8 cellular contexts compared by ENCODE assay signal in the genomic region with DNA sequence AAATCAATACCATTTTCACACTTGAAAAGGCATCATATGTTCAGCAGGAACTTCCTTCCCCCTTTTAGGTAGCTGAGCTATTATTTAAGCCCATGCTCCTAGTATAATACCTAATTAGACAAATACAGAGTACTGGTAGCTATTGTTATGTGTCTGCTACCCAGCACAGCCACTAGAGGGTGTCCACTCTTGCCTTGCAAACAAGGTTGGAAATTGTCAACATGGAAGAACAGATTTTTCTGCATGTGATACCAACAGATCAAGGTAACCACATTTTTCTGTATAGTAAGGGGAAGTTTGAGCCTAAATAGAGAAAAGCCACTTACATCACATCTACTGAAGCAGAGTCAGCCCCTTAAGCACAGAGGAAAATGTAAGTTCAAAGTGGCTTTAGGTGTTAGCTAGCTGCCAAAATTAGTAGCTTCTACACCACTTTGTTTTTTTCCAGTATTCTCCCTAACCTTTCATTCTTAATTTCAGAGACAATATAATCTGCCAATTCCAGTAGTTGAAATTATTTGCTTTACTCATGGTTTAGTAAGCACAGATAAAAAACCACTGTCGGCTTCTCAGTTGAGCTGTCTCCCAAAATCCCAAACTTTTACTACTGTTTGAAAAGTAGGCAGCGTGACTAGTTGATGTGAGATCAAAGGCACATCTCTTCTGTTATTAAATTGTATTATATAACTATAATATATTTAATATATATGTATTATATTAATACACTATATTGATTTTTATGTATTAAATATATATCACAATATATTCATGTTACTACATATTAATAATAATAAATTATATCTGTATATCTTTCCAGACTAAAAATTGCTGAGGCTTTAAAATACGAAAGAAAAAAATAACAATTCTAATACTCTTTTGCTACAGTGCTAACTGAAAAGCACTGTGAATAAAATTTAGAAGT.
DNase-seq lines count a peak whose midpoint lies in the region; ATAC-seq, FAIRE-seq and TF ChIP-seq lines count a peak whose summit lies in the region.

No MANE protein-coding gene starts in this region.

- peak; percentile 80 for FAIRE-seq in H54 (lab: Jason Lieb, UNC)

- no peak for TF ChIP-seq POLR2A in H54 (IDR thresholded peaks at IDR 0.05; ENCODE audit: low read depth, low read length)

- no peaks in the 10 kb centered on the region for H3K79me2 ChIP-seq in KMS-11 (ENCODE audit: insufficient read depth, low read depth)

- no peaks in the 10 kb centered on the region for H3K36me3 ChIP-seq in KMS-11 (ENCODE audit: insufficient read depth)

- H3K27ac ChIP-seq in KMS-11: no peak overlapping the region

- DNase-seq in activated effector memory CD4-positive, alpha-beta T cell treated with anti-CD3 and anti-CD28 coated beads, Interleukin-2, amount 50 U/mL, for 16 hours: peak; percentile 73
- DNase-seq in activated effector memory CD4-positive, alpha-beta T cell treated with Interleukin-2 at 50 U/mL for 16 hours: no peak
- DNase-seq in H54 (ENCODE audit: insufficient read length, low spot score) (no peak), brain pericyte (ENCODE audit: low read depth, low spot score) (peak; percentile 55), iris pigment epithelial cell (ENCODE audit: low read depth) (peak; percentile 87)
- DNase-seq in stimulated activated CD4-positive, alpha-beta T cell treated with anti-CD3 and anti-CD28 coated beads, Interleukin-2, amount 100 ng/mL, for 48 hours: peak; percentile 25 to 34

- peak; percentile 95 for TF ChIP-seq CTCF in KMS-11 (conservative IDR thresholded peaks at IDR 0.05; ENCODE audit: low read depth, low read length)

- peak; percentile 96 for ATAC-seq in SK-N-SH treated with all-trans-retinoic acid at 6 μM for 48 hours

- H4K20me1 ChIP-seq in KMS-11 (ENCODE audit: insufficient read depth): no peaks in the 10 kb centered on the region

- no peak overlapping the region for H3K4me2 ChIP-seq in KMS-11

- H3K4me3 ChIP-seq in KMS-11 (IDR thresholded peaks at IDR 0.05; ENCODE audit: insufficient read depth, low read depth, low read length): no peak overlapping the region

- no peaks in the 10 kb centered on the region for H3K27me3 ChIP-seq in KMS-11 (ENCODE audit: insufficient read depth, low read depth)

- no peak overlapping the region for H2AFZ ChIP-seq in KMS-11 (ENCODE audit: low read depth)

- H3K9ac ChIP-seq in KMS-11: no peak overlapping the region

- H3K4me1 ChIP-seq in KMS-11 (ENCODE audit: low read depth, poor library complexity, severe bottlenecking): peaks cover 4% of the 10 kb centered on the region

TF ChIP-seq in SK-N-SH treated with all-trans-retinoic acid at 6 μM for 48 hours, 23 proteins besides CTCF, POLR2A, EP300 and RAD21:
- no peak for TF ChIP-seq TOX (CRISPR knock-in tag; IDR thresholded peaks at IDR 0.05; ENCODE audit: borderline replicate concordance)
- no peak for TF ChIP-seq PPARA (CRISPR knock-in tag; IDR thresholded peaks at IDR 0.05; ENCODE audit: borderline replicate concordance)
- no peak for TF ChIP-seq BACH2 (CRISPR knock-in tag; IDR thresholded peaks at IDR 0.05; ENCODE audit: borderline replicate concordance)
- TF ChIP-seq, protein P1, sequence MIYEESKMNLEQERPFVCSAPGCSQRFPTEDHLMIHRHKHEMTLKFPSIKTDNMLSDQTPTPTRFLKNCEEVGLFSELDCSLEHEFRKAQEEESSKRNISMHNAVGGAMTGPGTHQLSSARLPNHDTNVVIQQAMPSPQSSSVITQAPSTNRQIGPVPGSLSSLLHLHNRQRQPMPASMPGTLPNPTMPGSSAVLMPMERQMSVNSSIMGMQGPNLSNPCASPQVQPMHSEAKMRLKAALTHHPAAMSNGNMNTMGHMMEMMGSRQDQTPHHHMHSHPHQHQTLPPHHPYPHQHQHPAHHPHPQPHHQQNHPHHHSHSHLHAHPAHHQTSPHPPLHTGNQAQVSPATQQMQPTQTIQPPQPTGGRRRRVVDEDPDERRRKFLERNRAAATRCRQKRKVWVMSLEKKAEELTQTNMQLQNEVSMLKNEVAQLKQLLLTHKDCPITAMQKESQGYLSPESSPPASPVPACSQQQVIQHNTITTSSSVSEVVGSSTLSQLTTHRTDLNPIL (CRISPR knock-in tag; IDR thresholded peaks at IDR 0.05; ENCODE audit: low read depth): no peak
- TF ChIP-seq, protein P2, sequence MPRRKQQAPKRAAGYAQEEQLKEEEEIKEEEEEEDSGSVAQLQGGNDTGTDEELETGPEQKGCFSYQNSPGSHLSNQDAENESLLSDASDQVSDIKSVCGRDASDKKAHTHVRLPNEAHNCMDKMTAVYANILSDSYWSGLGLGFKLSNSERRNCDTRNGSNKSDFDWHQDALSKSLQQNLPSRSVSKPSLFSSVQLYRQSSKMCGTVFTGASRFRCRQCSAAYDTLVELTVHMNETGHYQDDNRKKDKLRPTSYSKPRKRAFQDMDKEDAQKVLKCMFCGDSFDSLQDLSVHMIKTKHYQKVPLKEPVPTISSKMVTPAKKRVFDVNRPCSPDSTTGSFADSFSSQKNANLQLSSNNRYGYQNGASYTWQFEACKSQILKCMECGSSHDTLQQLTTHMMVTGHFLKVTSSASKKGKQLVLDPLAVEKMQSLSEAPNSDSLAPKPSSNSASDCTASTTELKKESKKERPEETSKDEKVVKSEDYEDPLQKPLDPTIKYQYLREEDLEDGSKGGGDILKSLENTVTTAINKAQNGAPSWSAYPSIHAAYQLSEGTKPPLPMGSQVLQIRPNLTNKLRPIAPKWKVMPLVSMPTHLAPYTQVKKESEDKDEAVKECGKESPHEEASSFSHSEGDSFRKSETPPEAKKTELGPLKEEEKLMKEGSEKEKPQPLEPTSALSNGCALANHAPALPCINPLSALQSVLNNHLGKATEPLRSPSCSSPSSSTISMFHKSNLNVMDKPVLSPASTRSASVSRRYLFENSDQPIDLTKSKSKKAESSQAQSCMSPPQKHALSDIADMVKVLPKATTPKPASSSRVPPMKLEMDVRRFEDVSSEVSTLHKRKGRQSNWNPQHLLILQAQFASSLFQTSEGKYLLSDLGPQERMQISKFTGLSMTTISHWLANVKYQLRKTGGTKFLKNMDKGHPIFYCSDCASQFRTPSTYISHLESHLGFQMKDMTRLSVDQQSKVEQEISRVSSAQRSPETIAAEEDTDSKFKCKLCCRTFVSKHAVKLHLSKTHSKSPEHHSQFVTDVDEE (CRISPR knock-in tag; IDR thresholded peaks at IDR 0.05): no peak
- TF ChIP-seq, protein P3, sequence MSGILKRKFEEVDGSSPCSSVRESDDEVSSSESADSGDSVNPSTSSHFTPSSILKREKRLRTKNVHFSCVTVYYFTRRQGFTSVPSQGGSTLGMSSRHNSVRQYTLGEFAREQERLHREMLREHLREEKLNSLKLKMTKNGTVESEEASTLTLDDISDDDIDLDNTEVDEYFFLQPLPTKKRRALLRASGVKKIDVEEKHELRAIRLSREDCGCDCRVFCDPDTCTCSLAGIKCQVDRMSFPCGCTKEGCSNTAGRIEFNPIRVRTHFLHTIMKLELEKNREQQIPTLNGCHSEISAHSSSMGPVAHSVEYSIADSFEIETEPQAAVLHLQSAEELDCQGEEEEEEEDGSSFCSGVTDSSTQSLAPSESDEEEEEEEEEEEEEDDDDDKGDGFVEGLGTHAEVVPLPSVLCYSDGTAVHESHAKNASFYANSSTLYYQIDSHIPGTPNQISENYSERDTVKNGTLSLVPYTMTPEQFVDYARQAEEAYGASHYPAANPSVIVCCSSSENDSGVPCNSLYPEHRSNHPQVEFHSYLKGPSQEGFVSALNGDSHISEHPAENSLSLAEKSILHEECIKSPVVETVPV (CRISPR knock-in tag; IDR thresholded peaks at IDR 0.05): no peak
- no peak for TF ChIP-seq ZFP3 (CRISPR knock-in tag; IDR thresholded peaks at IDR 0.05)
- TF ChIP-seq, protein P4, sequence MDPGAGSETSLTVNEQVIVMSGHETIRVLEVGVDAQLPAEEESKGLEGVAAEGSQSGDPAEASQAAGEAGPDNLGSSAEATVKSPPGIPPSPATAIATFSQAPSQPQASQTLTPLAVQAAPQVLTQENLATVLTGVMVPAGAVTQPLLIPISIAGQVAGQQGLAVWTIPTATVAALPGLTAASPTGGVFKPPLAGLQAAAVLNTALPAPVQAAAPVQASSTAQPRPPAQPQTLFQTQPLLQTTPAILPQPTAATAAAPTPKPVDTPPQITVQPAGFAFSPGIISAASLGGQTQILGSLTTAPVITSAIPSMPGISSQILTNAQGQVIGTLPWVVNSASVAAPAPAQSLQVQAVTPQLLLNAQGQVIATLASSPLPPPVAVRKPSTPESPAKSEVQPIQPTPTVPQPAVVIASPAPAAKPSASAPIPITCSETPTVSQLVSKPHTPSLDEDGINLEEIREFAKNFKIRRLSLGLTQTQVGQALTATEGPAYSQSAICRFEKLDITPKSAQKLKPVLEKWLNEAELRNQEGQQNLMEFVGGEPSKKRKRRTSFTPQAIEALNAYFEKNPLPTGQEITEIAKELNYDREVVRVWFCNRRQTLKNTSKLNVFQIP (CRISPR knock-in tag; IDR thresholded peaks at IDR 0.05; ENCODE audit: borderline replicate concordance, low read depth): no peak
- no peak for TF ChIP-seq ZNF565 (CRISPR knock-in tag; conservative IDR thresholded peaks at IDR 0.05; ENCODE audit: low read depth)
- no peak for TF ChIP-seq CSDC2 (CRISPR knock-in tag; IDR thresholded peaks at IDR 0.05)
- TF ChIP-seq ZFP30 (CRISPR knock-in tag; IDR thresholded peaks at IDR 0.05): no peak
- TF ChIP-seq OSR1 (CRISPR knock-in tag; IDR thresholded peaks at IDR 0.05): no peak
- TF ChIP-seq PATZ1 (CRISPR knock-in tag; IDR thresholded peaks at IDR 0.05; ENCODE audit: borderline replicate concordance): no peak
- TF ChIP-seq RARB (CRISPR knock-in tag; IDR thresholded peaks at IDR 0.05): no peak
- no peak for TF ChIP-seq TCF4 (CRISPR knock-in tag; IDR thresholded peaks at IDR 0.05; ENCODE audit: borderline replicate concordance)
- TF ChIP-seq GLIS3 (CRISPR knock-in tag; IDR thresholded peaks at IDR 0.05): no peak
- TF ChIP-seq ARNTL (CRISPR knock-in tag; IDR thresholded peaks at IDR 0.05; ENCODE audit: borderline replicate concordance, low read depth): no peak
- no peak for TF ChIP-seq ESRRG (CRISPR knock-in tag; IDR thresholded peaks at IDR 0.05)

Comparison
In these comparisons a context has a peak if more than half of its experiments do, and no peak if none do; other contexts are left out.
1. DNase-seq: peak in activated effector memory CD4-positive, alpha-beta T cell treated with anti-CD3 and anti-CD28 coated beads, Interleukin-2, amount 50 U/mL, for 16 hours (single experiment), brain pericyte (single experiment), iris pigment epithelial cell (single experiment) and stimulated activated CD4-positive, alpha-beta T cell treated with anti-CD3 and anti-CD28 coated beads, Interleukin-2, amount 100 ng/mL, for 48 hours (2 of 2); none in activated effector memory CD4-positive, alpha-beta T cell treated with Interleukin-2 at 50 U/mL for 16 hours (single experiment) and H54 (single experiment).